Comparison of ENCODE assay signal across 2 cellular contexts in the genomic region with DNA sequence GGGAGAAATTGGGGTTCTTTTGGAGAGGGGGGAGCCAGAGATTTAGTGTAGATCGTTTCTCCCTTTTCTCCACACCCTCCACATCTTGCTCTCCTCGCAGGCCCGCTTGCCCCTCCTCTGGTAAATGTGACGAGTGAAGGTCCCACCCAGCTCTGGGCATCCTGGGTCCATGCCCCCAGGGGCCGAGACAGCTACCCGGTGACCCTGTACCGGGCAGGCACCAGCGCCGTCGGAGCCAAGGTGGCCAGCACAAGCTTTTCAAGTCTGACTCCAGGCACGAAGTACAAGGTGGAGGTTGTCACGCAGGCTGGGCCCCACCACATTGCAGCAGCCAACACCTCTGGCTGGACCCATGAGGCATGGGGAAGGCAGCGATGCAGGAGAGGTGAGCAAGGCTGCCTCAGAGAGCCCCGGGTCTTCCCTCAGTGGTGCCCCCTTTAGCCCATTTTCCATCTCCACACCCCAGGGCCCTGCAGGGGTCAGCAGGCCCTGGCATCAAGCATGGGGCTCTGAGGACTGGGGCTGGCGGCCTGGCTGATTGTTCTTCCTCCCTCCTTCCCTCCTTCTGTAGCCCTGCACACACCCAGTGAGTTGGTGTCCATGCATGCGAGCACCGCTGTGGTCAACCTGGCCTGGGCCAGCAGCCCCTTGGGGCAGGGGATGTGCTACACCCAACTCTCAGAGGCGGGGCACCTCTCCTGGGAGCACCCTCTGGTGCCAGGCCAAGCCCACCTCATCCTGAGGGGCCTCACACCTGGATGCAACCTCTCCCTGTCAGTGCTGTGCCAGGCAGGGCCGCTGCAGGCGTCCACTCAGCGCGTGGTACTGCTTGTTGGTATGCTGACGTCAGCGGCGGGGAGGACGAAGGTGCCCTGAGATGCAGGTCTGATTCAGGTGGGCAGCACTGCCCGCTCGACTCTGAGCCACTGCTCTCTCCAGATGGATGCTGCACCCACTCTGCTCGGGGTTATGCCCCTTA.
TF ChIP-seq lines count a peak whose summit lies in the region.

No MANE protein-coding gene starts in this region.

TF ChIP-seq in HCT116, 20 proteins besides CTCF, POLR2A, EP300 and RAD21:
- TF ChIP-seq JUND (IDR thresholded peaks at IDR 0.05) (no peak), SIN3A (IDR thresholded peaks at IDR 0.05; ENCODE audit: low read depth) (no peak), EGR1 (IDR thresholded peaks at IDR 0.05; ENCODE audit: low read depth) (no peak), EZH2 (IDR thresholded peaks at IDR 0.05) (no peak), YY1 (IDR thresholded peaks at IDR 0.05; ENCODE audit: extremely low read depth, insufficient replicate concordance, low read depth, low read length) (no peak), SRF (IDR thresholded peaks at IDR 0.05; ENCODE audit: low read depth) (no peak), ZFX (IDR thresholded peaks at IDR 0.05) (no peak), TCF7L2 (IDR thresholded peaks at IDR 0.05; ENCODE audit: borderline replicate concordance, extremely low read depth, insufficient read depth, insufficient read length) (no peak), FOSL1 (IDR thresholded peaks at IDR 0.05; ENCODE audit: low read depth) (no peak), SP1 (IDR thresholded peaks at IDR 0.05; ENCODE audit: low read depth) (no peak), ELF1 (IDR thresholded peaks at IDR 0.05; ENCODE audit: borderline replicate concordance, low read depth) (no peak), CEBPB (IDR thresholded peaks at IDR 0.05; ENCODE audit: low read depth) (no peak), CBX3 (IDR thresholded peaks at IDR 0.05; ENCODE audit: low read depth) (no peak), ZNF274 (IDR thresholded peaks at IDR 0.05; ENCODE audit: low read depth, low read length) (no peak)
- TF ChIP-seq, protein P1, sequence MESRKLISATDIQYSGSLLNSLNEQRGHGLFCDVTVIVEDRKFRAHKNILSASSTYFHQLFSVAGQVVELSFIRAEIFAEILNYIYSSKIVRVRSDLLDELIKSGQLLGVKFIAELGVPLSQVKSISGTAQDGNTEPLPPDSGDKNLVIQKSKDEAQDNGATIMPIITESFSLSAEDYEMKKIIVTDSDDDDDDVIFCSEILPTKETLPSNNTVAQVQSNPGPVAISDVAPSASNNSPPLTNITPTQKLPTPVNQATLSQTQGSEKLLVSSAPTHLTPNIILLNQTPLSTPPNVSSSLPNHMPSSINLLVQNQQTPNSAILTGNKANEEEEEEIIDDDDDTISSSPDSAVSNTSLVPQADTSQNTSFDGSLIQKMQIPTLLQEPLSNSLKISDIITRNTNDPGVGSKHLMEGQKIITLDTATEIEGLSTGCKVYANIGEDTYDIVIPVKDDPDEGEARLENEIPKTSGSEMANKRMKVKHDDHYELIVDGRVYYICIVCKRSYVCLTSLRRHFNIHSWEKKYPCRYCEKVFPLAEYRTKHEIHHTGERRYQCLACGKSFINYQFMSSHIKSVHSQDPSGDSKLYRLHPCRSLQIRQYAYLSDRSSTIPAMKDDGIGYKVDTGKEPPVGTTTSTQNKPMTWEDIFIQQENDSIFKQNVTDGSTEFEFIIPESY (IDR thresholded peaks at IDR 0.05; ENCODE audit: extremely low read depth, insufficient replicate concordance, low read length): no peak
- TF ChIP-seq, protein P2, sequence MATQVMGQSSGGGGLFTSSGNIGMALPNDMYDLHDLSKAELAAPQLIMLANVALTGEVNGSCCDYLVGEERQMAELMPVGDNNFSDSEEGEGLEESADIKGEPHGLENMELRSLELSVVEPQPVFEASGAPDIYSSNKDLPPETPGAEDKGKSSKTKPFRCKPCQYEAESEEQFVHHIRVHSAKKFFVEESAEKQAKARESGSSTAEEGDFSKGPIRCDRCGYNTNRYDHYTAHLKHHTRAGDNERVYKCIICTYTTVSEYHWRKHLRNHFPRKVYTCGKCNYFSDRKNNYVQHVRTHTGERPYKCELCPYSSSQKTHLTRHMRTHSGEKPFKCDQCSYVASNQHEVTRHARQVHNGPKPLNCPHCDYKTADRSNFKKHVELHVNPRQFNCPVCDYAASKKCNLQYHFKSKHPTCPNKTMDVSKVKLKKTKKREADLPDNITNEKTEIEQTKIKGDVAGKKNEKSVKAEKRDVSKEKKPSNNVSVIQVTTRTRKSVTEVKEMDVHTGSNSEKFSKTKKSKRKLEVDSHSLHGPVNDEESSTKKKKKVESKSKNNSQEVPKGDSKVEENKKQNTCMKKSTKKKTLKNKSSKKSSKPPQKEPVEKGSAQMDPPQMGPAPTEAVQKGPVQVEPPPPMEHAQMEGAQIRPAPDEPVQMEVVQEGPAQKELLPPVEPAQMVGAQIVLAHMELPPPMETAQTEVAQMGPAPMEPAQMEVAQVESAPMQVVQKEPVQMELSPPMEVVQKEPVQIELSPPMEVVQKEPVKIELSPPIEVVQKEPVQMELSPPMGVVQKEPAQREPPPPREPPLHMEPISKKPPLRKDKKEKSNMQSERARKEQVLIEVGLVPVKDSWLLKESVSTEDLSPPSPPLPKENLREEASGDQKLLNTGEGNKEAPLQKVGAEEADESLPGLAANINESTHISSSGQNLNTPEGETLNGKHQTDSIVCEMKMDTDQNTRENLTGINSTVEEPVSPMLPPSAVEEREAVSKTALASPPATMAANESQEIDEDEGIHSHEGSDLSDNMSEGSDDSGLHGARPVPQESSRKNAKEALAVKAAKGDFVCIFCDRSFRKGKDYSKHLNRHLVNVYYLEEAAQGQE (IDR thresholded peaks at IDR 0.05; ENCODE audit: low read depth): no peak
- TF ChIP-seq, protein P3, sequence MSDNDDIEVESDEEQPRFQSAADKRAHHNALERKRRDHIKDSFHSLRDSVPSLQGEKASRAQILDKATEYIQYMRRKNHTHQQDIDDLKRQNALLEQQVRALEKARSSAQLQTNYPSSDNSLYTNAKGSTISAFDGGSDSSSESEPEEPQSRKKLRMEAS (IDR thresholded peaks at IDR 0.05): no peak
- TF ChIP-seq, protein P4, sequence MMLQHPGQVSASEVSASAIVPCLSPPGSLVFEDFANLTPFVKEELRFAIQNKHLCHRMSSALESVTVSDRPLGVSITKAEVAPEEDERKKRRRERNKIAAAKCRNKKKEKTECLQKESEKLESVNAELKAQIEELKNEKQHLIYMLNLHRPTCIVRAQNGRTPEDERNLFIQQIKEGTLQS (IDR thresholded peaks at IDR 0.05): no peak

TF ChIP-seq in GM12878, 131 proteins besides CTCF, POLR2A, EP300 and RAD21:
- TF ChIP-seq, protein P5, sequence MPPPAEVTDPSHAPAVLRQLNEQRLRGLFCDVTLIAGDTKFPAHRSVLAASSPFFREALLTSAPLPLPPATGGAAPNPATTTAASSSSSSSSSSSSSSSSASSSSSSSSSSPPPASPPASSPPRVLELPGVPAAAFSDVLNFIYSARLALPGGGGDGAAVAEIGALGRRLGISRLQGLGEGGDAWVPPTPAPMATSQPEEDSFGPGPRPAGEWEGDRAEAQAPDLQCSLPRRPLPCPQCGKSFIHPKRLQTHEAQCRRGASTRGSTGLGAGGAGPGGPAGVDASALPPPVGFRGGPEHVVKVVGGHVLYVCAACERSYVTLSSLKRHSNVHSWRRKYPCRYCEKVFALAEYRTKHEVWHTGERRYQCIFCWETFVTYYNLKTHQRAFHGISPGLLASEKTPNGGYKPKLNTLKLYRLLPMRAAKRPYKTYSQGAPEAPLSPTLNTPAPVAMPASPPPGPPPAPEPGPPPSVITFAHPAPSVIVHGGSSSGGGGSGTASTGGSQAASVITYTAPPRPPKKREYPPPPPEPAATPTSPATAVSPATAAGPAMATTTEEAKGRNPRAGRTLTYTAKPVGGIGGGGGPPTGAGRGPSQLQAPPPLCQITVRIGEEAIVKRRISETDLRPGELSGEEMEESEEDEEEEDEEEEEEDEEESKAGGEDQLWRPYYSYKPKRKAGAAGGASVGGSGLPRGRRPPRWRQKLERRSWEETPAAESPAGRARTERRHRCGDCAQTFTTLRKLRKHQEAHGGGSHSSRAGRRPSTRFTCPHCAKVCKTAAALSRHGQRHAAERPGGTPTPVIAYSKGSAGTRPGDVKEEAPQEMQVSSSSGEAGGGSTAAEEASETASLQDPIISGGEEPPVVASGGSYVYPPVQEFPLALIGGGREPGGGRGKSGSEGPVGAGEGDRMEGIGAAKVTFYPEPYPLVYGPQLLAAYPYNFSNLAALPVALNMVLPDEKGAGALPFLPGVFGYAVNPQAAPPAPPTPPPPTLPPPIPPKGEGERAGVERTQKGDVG (CRISPR knock-in tag; IDR thresholded peaks at IDR 0.05): no peak
- TF ChIP-seq WRNIP1 (IDR thresholded peaks at IDR 0.05; ENCODE audit: borderline replicate concordance, low read depth, low read length) (no peak), ZSCAN29 (IDR thresholded peaks at IDR 0.05) (no peak), BMI1 (IDR thresholded peaks at IDR 0.05; ENCODE audit: borderline replicate concordance) (no peak), HDAC6 (IDR thresholded peaks at IDR 0.05; ENCODE audit: unreplicated experiment) (no peak), DPF2 (IDR thresholded peaks at IDR 0.05) (no peak), SREBF2 (IDR thresholded peaks at IDR 0.05; ENCODE audit: low read length) (no peak), SIN3A (IDR thresholded peaks at IDR 0.05; ENCODE audit: low read depth, low read length) (no peak), POLR2AphosphoS5 (IDR thresholded peaks at IDR 0.05; ENCODE audit: low read length) (no peak), MXI1 (IDR thresholded peaks at IDR 0.05; ENCODE audit: low read depth, low read length) (no peak), BCL11A (IDR thresholded peaks at IDR 0.05; ENCODE audit: low read depth, low read length) (no peak), NBN (IDR thresholded peaks at IDR 0.05) (no peak)
